ENCODE assay signal across 9 cellular contexts in genomic region chr10:79137826-79138225, GRCh38.
DNase-seq lines count a peak whose midpoint lies in the region; ATAC-seq and FAIRE-seq lines count a peak whose summit lies in the region.
"Had no signal": no experiment of that assay in that cellular context is flagged by ENCODE, and none has a peak within 500 bp of the region (broad histone marks: within the 10 kb centered on the region; RNA-seq: fewer than 3 reads in every experiment).

No MANE protein-coding gene starts in this region.

- no peak overlapping the region for H3K14ac ChIP-seq in neuronal stem cell (ENCODE audit: low read length)

- no peak overlapping the region for H3K23ac ChIP-seq in neuronal stem cell (ENCODE audit: low read depth, low read length, poor library complexity)

- WGBS in neuronal stem cell (ENCODE audit: extremely low coverage in 2 of 2, insufficient read length in 2 of 2, insufficient replicate concordance in 1 of 2), 2 donors, result no CpG with 5 or more reads among the region's 13 CpGs

- no peak overlapping the region for H3K4ac ChIP-seq in neuronal stem cell (ENCODE audit: low read length)

- peak overlapping the region; percentile 79 for H3K27ac Mint-ChIP-seq in central memory CD8-positive, alpha-beta T cell (ENCODE audit: low read depth)

- H3K4me3 ChIP-seq in SJSA1 (no peak overlapping the region), neuronal stem cell (ENCODE audit: low read length in 2 of 2) (no peak overlapping the region)

- H3K36me3 ChIP-seq in SJSA1 (peaks cover 89% of the 10 kb centered on the region), neuronal stem cell (replicated peaks in 1 of 2; ENCODE audit: control insufficient read depth in 2 of 2, insufficient read depth in 2 of 2, low read length in 2 of 2) (peaks cover 23 to 69% of the 10 kb centered on the region in 2 donors)

- H3K9me3 Mint-ChIP-seq in central memory CD8-positive, alpha-beta T cell, result no peaks in the 10 kb centered on the region

- H2BK5ac ChIP-seq in neuronal stem cell (ENCODE audit: low read length), result no peak overlapping the region

- H3K4me3 Mint-ChIP-seq in central memory CD8-positive, alpha-beta T cell, result peak overlapping the region; percentile 70

- peaks cover 2% of the 10 kb centered on the region for H3K36me3 Mint-ChIP-seq in central memory CD8-positive, alpha-beta T cell (ENCODE audit: insufficient read depth)

- H3K27me3 Mint-ChIP-seq in central memory CD8-positive, alpha-beta T cell, result no peaks in the 10 kb centered on the region

- H3K79me1 ChIP-seq in neuronal stem cell (ENCODE audit: low read depth, low read length), result peaks cover 5% of the 10 kb centered on the region

- H3K9ac ChIP-seq in neuronal stem cell (ENCODE audit: low read depth, low read length, poor library complexity), result no peak overlapping the region

- no peak overlapping the region for H2BK12ac ChIP-seq in neuronal stem cell (ENCODE audit: low read length)

- DNase-seq in GM18507 (ENCODE audit: extremely low spot score, insufficient read length, low read depth), result peak; percentile 59
- DNase-seq in SJSA1 (ENCODE audit: low read depth in 1 of 2, low spot score in 2 of 2), result no peak
- DNase-seq in central memory CD8-positive, alpha-beta T cell (ENCODE audit: low spot score in 2 of 2), result peak in 1 of 2 donors; percentile 18
- no peak for DNase-seq in neuronal stem cell (ENCODE audit: low spot score)
- DNase-seq in NCI-H2227 (lab: John Stamatoyannopoulos, UW; ENCODE audit: unreplicated experiment), result no peak
- no peak for DNase-seq in putamen (ENCODE audit: low spot score)
- DNase-seq in GOT3 (lab: John Stamatoyannopoulos, UW), result no peak

- peak overlapping the region; percentile 68 for H3K18ac ChIP-seq in neuronal stem cell (ENCODE audit: low read length)

- H3K4me1 ChIP-seq in SJSA1 (replicated peaks), result peaks cover 59% of the 10 kb centered on the region
- H3K4me1 ChIP-seq in neuronal stem cell (ENCODE audit: control insufficient read depth in 2 of 2, insufficient read depth in 1 of 2, low read depth in 1 of 2, low read length in 2 of 2), result peaks cover 32% of the 10 kb centered on the region in 2 donors

- peak; percentile 80 for FAIRE-seq in GM18507 (lab: Jason Lieb, UNC)

- no peak overlapping the region for H4K8ac ChIP-seq in neuronal stem cell (ENCODE audit: low read depth, low read length)

- H3K27me3 ChIP-seq in SJSA1 (replicated peaks) (no peaks in the 10 kb centered on the region), neuronal stem cell (ENCODE audit: control insufficient read depth in 3 of 3, insufficient read depth in 3 of 3, low read depth in 1 of 3, low read length in 3 of 3) (no peaks in the 10 kb centered on the region)

- peak overlapping the region; percentile 19; the same call in 1 of the 2 replicates for H3K27ac ChIP-seq in SJSA1
- no peak overlapping the region for H3K27ac ChIP-seq in neuronal stem cell (replicated peaks; ENCODE audit: low read length)

- H3K4me2 ChIP-seq in neuronal stem cell (ENCODE audit: insufficient read depth, low read length, poor library complexity, severe bottlenecking), result no peak overlapping the region

- H2BK120ac ChIP-seq in neuronal stem cell (ENCODE audit: low read depth, low read length), result no peak overlapping the region

- H2AFZ ChIP-seq in neuronal stem cell (ENCODE audit: low read length), result no peak overlapping the region

- H3K4me1 Mint-ChIP-seq in central memory CD8-positive, alpha-beta T cell, result peaks cover 42% of the 10 kb centered on the region

- no peaks in the 10 kb centered on the region for H3K9me3 ChIP-seq in SJSA1 (replicated peaks)
- no peaks in the 10 kb centered on the region for H3K9me3 ChIP-seq in neuronal stem cell (replicated peaks in 1 of 2; ENCODE audit: control insufficient read depth in 2 of 2, insufficient read depth in 1 of 2, low read depth in 1 of 2, low read length in 2 of 2)

- ATAC-seq in HG02763 (IDR thresholded peaks at IDR 0.05; ENCODE audit: unreplicated experiment), result peak; percentile 72
- ATAC-seq in central memory CD8-positive, alpha-beta T cell (replicated peaks; ENCODE audit: extremely low read depth, poor library complexity, severe bottlenecking), result peak; percentile 72
- ATAC-seq: Panc1 had no signal

- no peak overlapping the region for H4K91ac ChIP-seq in neuronal stem cell (ENCODE audit: low read depth, low read length, poor library complexity)

- H2AK5ac ChIP-seq in neuronal stem cell (ENCODE audit: low read depth, low read length), result peak overlapping the region; percentile 59

- no peak overlapping the region for H2BK15ac ChIP-seq in neuronal stem cell (ENCODE audit: low read length)
